Comparison of ENCODE assay signal across 2 cellular contexts in genomic region chr12:645563-646071, GRCh38.
TF ChIP-seq lines count a peak whose summit lies in the region.

No MANE protein-coding gene starts in this region.

TF ChIP-seq in HCT116, 20 proteins besides CTCF, POLR2A, EP300 and RAD21 (continued from another document):
- TF ChIP-seq ATF3 (IDR thresholded peaks at IDR 0.05) (no peak), SP1 (IDR thresholded peaks at IDR 0.05; ENCODE audit: low read depth) (0 out of 2 replicates have a peak, but pooled peaks have one; percentile 19)

TF ChIP-seq in K562, 482 proteins besides CTCF, POLR2A, EP300 and RAD21 (continued from another document and continues in another):
- TF ChIP-seq ZNF395 (CRISPR knock-in tag; IDR thresholded peaks at IDR 0.05) (peak; percentile 41; the same call in 1 of the 2 replicates), JUNB (CRISPR knock-in tag; conservative IDR thresholded peaks at IDR 0.05) (peak; percentile 23; the same call in 1 of the 2 replicates), E4F1 (CRISPR knock-in tag; IDR thresholded peaks at IDR 0.05; ENCODE audit: borderline replicate concordance) (no peak), ZBTB11 (CRISPR knock-in tag; IDR thresholded peaks at IDR 0.05) (0 out of 6 replicates have a peak, but pooled peaks of 1 of the 3 experiments have one; percentile 7), MAFG (tag; conservative IDR thresholded peaks at IDR 0.05) (peak; percentile 97), ZNF449 (CRISPR knock-in tag; IDR thresholded peaks at IDR 0.05) (no peak), MYC (IDR thresholded peaks at IDR 0.05; ENCODE audit: low read depth, low read length) (no peak), MYC (CRISPR knock-in tag; IDR thresholded peaks at IDR 0.05; ENCODE audit: borderline replicate concordance, low read depth) (no peak), MTA2 (IDR thresholded peaks at IDR 0.05; ENCODE audit: low read depth) (peak; percentile 26; the same call in 1 of the 2 replicates), MED1 (CRISPR knock-in tag; IDR thresholded peaks at IDR 0.05; ENCODE audit: borderline replicate concordance) (no peak), ZNF146 (CRISPR knock-in tag; IDR thresholded peaks at IDR 0.05; ENCODE audit: unreplicated experiment) (no peak), AFF1 (IDR thresholded peaks at IDR 0.05; ENCODE audit: low read depth in 1 of 2, partially characterized antibody in 2 of 2) (no peak), IRF1 (CRISPR knock-in tag; IDR thresholded peaks at IDR 0.05; ENCODE audit: borderline replicate concordance) (no peak), ZNF77 (CRISPR knock-in tag; IDR thresholded peaks at IDR 0.05) (no peak), MTA3 (IDR thresholded peaks at IDR 0.05; ENCODE audit: borderline replicate concordance) (peak; percentile 27; the same call in 1 of the 2 replicates), ZNF316 (IDR thresholded peaks at IDR 0.05) (peak; percentile 99), ZNF639 (CRISPR knock-in tag; conservative IDR thresholded peaks at IDR 0.05 in 1 of 2, IDR thresholded peaks at IDR 0.05 in 1 of 2) (peak in 1 of 2 experiments; percentile 42; a peak in 1 of 4 replicates), SMARCC2 (IDR thresholded peaks at IDR 0.05; ENCODE audit: low read depth) (peak; percentile 77), ZNF24 (IDR thresholded peaks at IDR 0.05) (no peak), KLF16 (IDR thresholded peaks at IDR 0.05) (no peak), NCOR1 (IDR thresholded peaks at IDR 0.05) (0 out of 2 replicates have a peak, but pooled peaks have one; percentile 22), NFE2 (IDR thresholded peaks at IDR 0.05; ENCODE audit: low read depth) (peak; percentile 98), HNRNPK (IDR thresholded peaks at IDR 0.05; ENCODE audit: low read depth, low read length, poor library complexity, severe bottlenecking) (no peak), ZNF717 (CRISPR knock-in tag; IDR thresholded peaks at IDR 0.05) (no peak), TFAP4 (CRISPR knock-in tag; IDR thresholded peaks at IDR 0.05; ENCODE audit: borderline replicate concordance) (peak; percentile 76), CREB3 (tag; conservative IDR thresholded peaks at IDR 0.05; ENCODE audit: low read depth) (peak; percentile 81), MTF1 (CRISPR knock-in tag; IDR thresholded peaks at IDR 0.05; ENCODE audit: borderline replicate concordance) (no peak), ZNF592 (IDR thresholded peaks at IDR 0.05) (peak; percentile 93), NR2C2 (CRISPR knock-in tag; IDR thresholded peaks at IDR 0.05) (no peak), NR2C2 (tag; IDR thresholded peaks at IDR 0.05) (peak; percentile 87), ZFPM2 (CRISPR knock-in tag; IDR thresholded peaks at IDR 0.05) (no peak)
